Comparison of ENCODE assay signal across 21 cellular contexts in the genomic region with DNA sequence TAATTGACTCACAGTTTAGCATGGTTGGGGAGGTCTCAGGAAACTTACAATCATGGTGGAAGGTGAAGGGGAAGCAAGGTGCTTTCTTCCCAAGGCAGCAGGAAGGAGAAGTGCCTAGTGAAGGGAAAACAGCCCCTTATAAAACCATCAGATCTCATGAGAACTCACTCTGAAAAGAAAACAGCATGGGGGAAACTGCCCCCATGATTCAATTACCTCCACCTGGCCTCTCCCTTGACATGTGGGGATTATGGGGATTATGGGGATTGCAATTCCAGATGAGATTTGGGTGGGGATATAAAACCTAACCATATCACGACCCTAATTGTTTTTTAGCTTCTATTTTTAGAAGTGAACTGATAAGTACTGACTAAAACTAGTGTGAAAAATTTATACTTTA.
"Had no signal": no experiment of that assay in that cellular context is flagged by ENCODE, and none has a peak within 500 bp of the region (broad histone marks: within the 10 kb centered on the region; RNA-seq: fewer than 3 reads in every experiment).

No MANE protein-coding gene starts in this region.

- DNase-seq: Kasumi-1, MM.1S, NCI-H1092 treated with DMSO at 0.1 percent for 48 hours, NCI-H1436, NCI-H187, NCI-H2029, NCI-H2081 treated with DMSO at 0.1 percent for 48 hours, NCI-H2171, NCI-H226, NCI-H446, NCI-H510A treated with DMSO at 0.1 percent for 48 hours, PC-3, SHP77, T-helper 1 cell, T-helper 17 cell had no signal

- H3K4me2 ChIP-seq: KMS-11 had no signal

- H3K9ac ChIP-seq: KMS-11 had no signal

- H3K27ac ChIP-seq: HL-60, KMS-11, RWPE1 had no signal

- H3K4me3 ChIP-seq: K562 had no signal

- ATAC-seq: K562, Panc1, PC-3, SK-N-SH treated with all-trans-retinoic acid at 6 μM for 48 hours, T-helper 17 cell had no signal
